In the genomic region with DNA sequence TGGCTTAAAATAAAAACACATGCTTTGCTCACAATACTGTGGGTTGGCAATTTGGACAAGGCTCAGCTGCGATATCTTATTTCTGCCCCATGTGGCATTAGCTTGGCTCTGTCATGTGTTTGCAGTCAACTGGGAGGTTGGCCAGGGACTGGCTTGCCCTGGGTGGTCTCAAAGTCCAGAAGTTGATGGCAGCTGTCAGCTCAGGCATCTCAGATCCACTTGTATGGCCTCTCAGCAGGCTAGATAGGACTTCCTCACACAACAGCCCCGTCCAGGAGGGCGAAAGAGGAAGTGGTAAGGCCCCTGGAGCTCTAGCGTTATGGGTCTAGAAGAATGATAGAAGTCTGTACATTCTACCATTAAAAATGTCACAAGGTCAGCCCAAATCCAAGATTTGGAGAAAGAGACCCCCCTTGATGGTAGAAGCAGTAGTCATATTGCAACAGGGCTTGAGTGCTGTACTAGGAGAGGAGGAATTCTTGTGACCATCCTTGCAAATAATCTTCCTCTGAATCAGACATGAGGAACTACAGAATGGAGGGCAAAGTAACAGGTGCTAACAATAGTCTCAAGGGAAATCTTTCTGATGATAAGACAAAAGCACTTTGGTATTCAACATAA, we compare ENCODE assay signal across 9 cellular contexts.
DNase-seq lines count a peak whose midpoint lies in the region; ATAC-seq lines count a peak whose summit lies in the region.
"Had no signal": no experiment of that assay in that cellular context is flagged by ENCODE, and none has a peak within 500 bp of the region (broad histone marks: within the 10 kb centered on the region; RNA-seq: fewer than 3 reads in every experiment).

No MANE protein-coding gene starts in this region.

- H3K27me3 Mint-ChIP-seq in stimulated activated naive CD8-positive, alpha-beta T cell treated with anti-CD3 and anti-CD28 coated beads, Interleukin-15, amount 100 ng/mL, for 72 hours, result no peaks in the 10 kb centered on the region
- H3K27me3 Mint-ChIP-seq in activated T-helper 17 cell treated with anti-CD3 and anti-CD28 coated beads, Interleukin-2, amount 50 U/mL, for 72 hours, result no peaks in the 10 kb centered on the region

- no peak overlapping the region for H3K4me3 Mint-ChIP-seq in stimulated activated naive CD8-positive, alpha-beta T cell treated with anti-CD3 and anti-CD28 coated beads, Interleukin-15, amount 100 ng/mL, for 72 hours
- no peak overlapping the region for H3K4me3 Mint-ChIP-seq in activated T-helper 17 cell treated with anti-CD3 and anti-CD28 coated beads, Interleukin-2, amount 50 U/mL, for 72 hours

- DNase-seq in stimulated activated naive CD8-positive, alpha-beta T cell treated with anti-CD3 and anti-CD28 coated beads, Interleukin-15, Interleukin-2, amounts not matched to agents 100 U/mL and 50 U/mL, for 24 hours, result peak; percentile 22
- DNase-seq in stimulated activated naive CD8-positive, alpha-beta T cell treated with anti-CD3 and anti-CD28 coated beads, Interleukin-15, amount 100 ng/mL, for 72 hours, result no peak
- DNase-seq in AG08395 (ENCODE audit: low spot score) (no peak), HuH-7 (ENCODE audit: low spot score) (no peak)
- DNase-seq in stimulated activated CD4-positive, alpha-beta T cell treated with anti-CD3 and anti-CD28 coated beads, Interleukin-4, amount 100 ng/mL, for 24 hours, result no peak
- DNase-seq: SK-N-SH had no signal

- peaks cover 9 to 10% of the 10 kb centered on the region in 2 donors for H3K9me3 Mint-ChIP-seq in stimulated activated naive CD8-positive, alpha-beta T cell treated with anti-CD3 and anti-CD28 coated beads, Interleukin-15, amount 100 ng/mL, for 72 hours
- H3K9me3 Mint-ChIP-seq in activated T-helper 17 cell treated with anti-CD3 and anti-CD28 coated beads, Interleukin-2, amount 50 U/mL, for 72 hours, result no peaks in the 10 kb centered on the region

- peaks cover 14% of the 10 kb centered on the region for H3K36me3 Mint-ChIP-seq in activated T-helper 17 cell treated with anti-CD3 and anti-CD28 coated beads, Interleukin-2, amount 50 U/mL, for 72 hours (ENCODE audit: low read depth)

- peaks cover 41% of the 10 kb centered on the region for H3K4me1 Mint-ChIP-seq in stimulated activated naive CD8-positive, alpha-beta T cell treated with anti-CD3 and anti-CD28 coated beads, Interleukin-15, amount 100 ng/mL, for 72 hours
- H3K4me1 Mint-ChIP-seq in activated T-helper 17 cell treated with anti-CD3 and anti-CD28 coated beads, Interleukin-2, amount 50 U/mL, for 72 hours, result peaks cover 36% of the 10 kb centered on the region

- peak overlapping the region in 1 of 2 donors; percentile 34 for H3K27ac Mint-ChIP-seq in stimulated activated naive CD8-positive, alpha-beta T cell treated with anti-CD3 and anti-CD28 coated beads, Interleukin-15, amount 100 ng/mL, for 72 hours
- peak overlapping the region; percentile 55 for H3K27ac Mint-ChIP-seq in activated T-helper 17 cell treated with anti-CD3 and anti-CD28 coated beads, Interleukin-2, amount 50 U/mL, for 72 hours

- ATAC-seq in stimulated activated naive CD8-positive, alpha-beta T cell treated with anti-CD3 and anti-CD28 coated beads, Interleukin-15, Interleukin-2, amounts not matched to agents 100 U/mL and 50 U/mL, for 24 hours, result no peak
- no peak for ATAC-seq in stimulated activated naive CD8-positive, alpha-beta T cell treated with anti-CD3 and anti-CD28 coated beads, Interleukin-15, amount 100 ng/mL, for 72 hours
- ATAC-seq in HG03460 (IDR thresholded peaks at IDR 0.05; ENCODE audit: unreplicated experiment) (peak; percentile 45), HG02840 (IDR thresholded peaks at IDR 0.05; ENCODE audit: low FRiP score, unreplicated experiment) (no peak)
- ATAC-seq in activated T-helper 17 cell treated with anti-CD3 and anti-CD28 coated beads, Interleukin-2, amount 50 U/mL, for 72 hours (replicated peaks), result no peak
